In genomic region chr10:96700477-96701099, GRCh38 we compare ENCODE assay signal across 10 cellular contexts. TPM values are rescaled to one million over a fixed set of nuclear protein-coding genes. Genes with fewer than 3 reads are reported as not detected.
DNase-seq lines count a peak whose midpoint lies in the region; ATAC-seq and TF ChIP-seq lines count a peak whose summit lies in the region.
"Had no signal": no experiment of that assay in that cellular context is flagged by ENCODE, and none has a peak within 500 bp of the region (broad histone marks: within the 10 kb centered on the region; RNA-seq: fewer than 3 reads in every experiment).

No MANE protein-coding gene starts in this region.

- H3K4me1 Mint-ChIP-seq in central memory CD8-positive, alpha-beta T cell: peaks cover 17% of the 10 kb centered on the region

- H3K4me3 ChIP-seq in tibial nerve: peak overlapping the region in 1 of 4 donors; percentile 24

- H3K27ac ChIP-seq in tibial nerve: peak overlapping the region in 1 of 4 donors; percentile 73

- peak overlapping the region; percentile 27 for H3K4me3 Mint-ChIP-seq in central memory CD8-positive, alpha-beta T cell

- 79% methylated on average over 11 to 12 of the region's 12 CpGs for WGBS in tibial nerve, 2 donors

- no peaks in the 10 kb centered on the region for H3K9me3 ChIP-seq in tibial nerve

- H3K27me3 ChIP-seq in tibial nerve: no peaks in the 10 kb centered on the region

- no peaks in the 10 kb centered on the region for H3K36me3 ChIP-seq in tibial nerve

- no peak for TF ChIP-seq CTCF in tibial nerve (IDR thresholded peaks at IDR 0.05)

- ATAC-seq in GM19468 (IDR thresholded peaks at IDR 0.05; ENCODE audit: extremely low read depth, unreplicated experiment): peak; percentile 38
- peak; percentile 68 for ATAC-seq in HG03280 (IDR thresholded peaks at IDR 0.05; ENCODE audit: unreplicated experiment)
- peak; percentile 58 for ATAC-seq in central memory CD8-positive, alpha-beta T cell (replicated peaks; ENCODE audit: extremely low read depth, poor library complexity, severe bottlenecking)

- no peak for DNase-seq in central memory CD8-positive, alpha-beta T cell (ENCODE audit: low spot score in 2 of 2)
- DNase-seq in tibial nerve (ENCODE audit: low spot score in 2 of 2) (no peak), NCI-H2107 (lab: John Stamatoyannopoulos, UW) (no peak)
- no peak for DNase-seq in effector CD4-positive, alpha-beta T cell
- no peak for DNase-seq in stimulated activated CD4-positive, alpha-beta T cell treated with anti-CD3 and anti-CD28 coated beads, Interleukin-2, amount 100 ng/mL, for 48 hours
- DNase-seq: EL, OCI-M1 had no signal

- H3K27ac Mint-ChIP-seq in central memory CD8-positive, alpha-beta T cell (ENCODE audit: low read depth): peak overlapping the region; percentile 58

- H3K9me3 Mint-ChIP-seq in central memory CD8-positive, alpha-beta T cell: no peaks in the 10 kb centered on the region

- no peaks in the 10 kb centered on the region for H3K27me3 Mint-ChIP-seq in central memory CD8-positive, alpha-beta T cell

- no peaks in the 10 kb centered on the region for H3K4me1 ChIP-seq in tibial nerve

- TF ChIP-seq EP300 in tibial nerve (IDR thresholded peaks at IDR 0.05): no peak

- H3K36me3 Mint-ChIP-seq in central memory CD8-positive, alpha-beta T cell (ENCODE audit: insufficient read depth): peaks cover 8% of the 10 kb centered on the region

- peak; percentile 25 for TF ChIP-seq POLR2A in GM10847 (IDR thresholded peaks at IDR 0.05; ENCODE audit: extremely low read depth, insufficient read length)
- TF ChIP-seq POLR2A in tibial nerve (IDR thresholded peaks at IDR 0.05): no peak

RNA-seq across cellular contexts. Expression of gene PIK3AP1, which starts 19.7 kb away (rescaled TPM):
- 10 to 100 TPM in 3 of 4 donors, 1 to 10 TPM in 1; 7.1 to 21.3 (median 14.2) TPM for total RNA-seq in tibial nerve
